Comparison of ENCODE assay signal across 18 cellular contexts in the genomic region with DNA sequence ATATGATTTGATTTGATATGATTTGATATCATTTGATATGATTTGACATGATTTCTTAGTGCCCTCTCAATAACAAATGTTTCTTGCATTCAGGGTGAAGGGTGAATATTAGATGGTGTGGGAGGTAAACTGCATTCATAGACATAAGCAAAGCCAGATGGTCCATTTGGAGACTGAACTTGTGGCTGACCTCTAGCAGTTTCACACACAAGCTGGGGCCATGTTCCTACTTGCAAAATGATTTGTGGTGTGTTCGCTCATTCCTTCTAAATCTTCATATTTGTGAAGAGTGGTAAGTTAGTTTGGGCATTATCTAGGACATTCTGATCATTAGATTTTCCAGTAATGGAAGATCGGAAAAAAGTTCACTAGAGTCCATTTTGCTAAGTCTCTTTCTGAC. TPM values are rescaled to one million over a fixed set of nuclear protein-coding genes. Genes with fewer than 3 reads are reported as not detected.
"Had no signal": no experiment of that assay in that cellular context is flagged by ENCODE, and none has a peak within 500 bp of the region (broad histone marks: within the 10 kb centered on the region; RNA-seq: fewer than 3 reads in every experiment).

No MANE protein-coding gene starts in this region.

- H3K27ac ChIP-seq: coronary artery, hepatocyte, neutrophil, parathyroid adenoma had no signal

- H3K4me3 ChIP-seq: coronary artery, hepatocyte had no signal

- H3K27me3 ChIP-seq: hepatocyte, neutrophil had no signal

- ATAC-seq: esophagus mucosa; left ventricle myocardium superior; natural killer cell; stimulated activated memory B cell treated with anti-CD40 and anti-IgM and Interleukin-4, amounts not matched to agents 10 μg/mL and 1 μg/mL and 100 μg/mL, for 72 hours; WTC11 had no signal

- H3K4me1 ChIP-seq: parathyroid adenoma had no signal

- H3K36me3 ChIP-seq: neutrophil had no signal

- H3K9me3 ChIP-seq: neutrophil had no signal

- H3K9ac ChIP-seq: parathyroid adenoma had no signal

- DNase-seq: activated CD4-positive, alpha-beta memory T cell treated with anti-CD3 and anti-CD28 coated beads, Interleukin-2, amount 10 ng/mL, durations not matched to agents 7 days and 5 days; activated CD4-positive, alpha-beta T cell treated with anti-CD3 and anti-CD28 coated beads for 4 hours; activated effector memory CD4-positive, alpha-beta T cell treated with Interleukin-2 at 50 U/mL for 16 hours; activated T-cell treated with anti-CD3 and anti-CD28 coated beads, Interleukin-2, amount 50 U/mL, for 24 hours; amniotic stem cell; central memory CD4-positive, alpha-beta T cell; kidney glomerular epithelial cell; left ventricle myocardium superior; mesendoderm; natural killer cell had no signal

RNA-seq across cellular contexts. Expression of a gene that starts 40.5 kb away (rescaled TPM):
- total RNA-seq: left ventricle myocardium superior, renal cortical epithelial cell had no signal
